11 cellular contexts compared by ENCODE assay signal in genomic region chr20:59336551-59336950, GRCh38. TPM values are rescaled to one million over a fixed set of nuclear protein-coding genes. Genes with fewer than 3 reads are reported as not detected.
"Had no signal": no experiment of that assay in that cellular context is flagged by ENCODE, and none has a peak within 500 bp of the region (broad histone marks: within the 10 kb centered on the region; RNA-seq: fewer than 3 reads in every experiment).

No MANE protein-coding gene starts in this region.

- H3K36me3 Mint-ChIP-seq: IgD-negative memory B cell had no signal

- H3K36me3 ChIP-seq: HAP-1 had no signal

- H3K27ac Mint-ChIP-seq: HFFc6, IgD-negative memory B cell had no signal

- H3K9me3 ChIP-seq: HAP-1 had no signal

- H3K4me3 ChIP-seq: GM23248, HAP-1 had no signal

- H3K4me1 ChIP-seq: HAP-1 had no signal

- ATAC-seq: HCT116, HepG2 had no signal

- H3K27ac ChIP-seq: GM23248, HL-60 had no signal

- DNase-seq: GM23248, GOT3, H7, HFFc6 had no signal

- H3K4me3 Mint-ChIP-seq: HFFc6, IgD-negative memory B cell had no signal

- H3K9me3 Mint-ChIP-seq: IgD-negative memory B cell had no signal

RNA-seq across cellular contexts. Expression of gene EDN3, which starts 36.1 kb away (rescaled TPM):
- total RNA-seq: GM23248, H4, H7, HepG2, HFFc6, HT1080 had no signal
